In the genomic region with DNA sequence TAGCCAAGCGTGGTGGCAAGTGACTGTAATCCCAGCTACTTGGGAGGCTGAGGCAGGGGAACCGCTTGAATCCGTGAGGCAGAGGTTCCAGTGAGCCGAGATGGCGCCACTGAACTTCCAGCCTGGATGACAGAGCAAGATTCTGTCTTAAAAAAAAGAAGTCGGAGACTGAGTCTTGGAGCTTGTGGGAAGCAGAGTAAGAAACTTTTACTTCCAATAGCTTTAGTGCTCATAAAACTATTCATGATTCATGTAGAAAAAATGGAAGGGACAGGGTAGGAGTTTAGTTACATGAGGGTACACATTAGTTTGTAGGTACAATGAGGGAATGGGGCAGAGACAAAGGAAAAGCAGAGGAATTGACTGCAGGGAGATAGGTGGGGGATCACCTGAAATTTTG, we compare ENCODE assay signal across 25 cellular contexts. TPM values are rescaled to one million over a fixed set of nuclear protein-coding genes. Genes with fewer than 3 reads are reported as not detected.
DNase-seq lines count a peak whose midpoint lies in the region; ATAC-seq and TF ChIP-seq lines count a peak whose summit lies in the region.
"Had no signal": no experiment of that assay in that cellular context is flagged by ENCODE, and none has a peak within 500 bp of the region (broad histone marks: within the 10 kb centered on the region; RNA-seq: fewer than 3 reads in every experiment).

No MANE protein-coding gene starts in this region.

- no peak overlapping the region for H2BK20ac ChIP-seq in H9 (ENCODE audit: low read depth, low read length, poor library complexity, severe bottlenecking)

- no peak overlapping the region for H4K8ac ChIP-seq in H9 (replicated peaks; ENCODE audit: insufficient read length, low read depth, low read length)

- H3K23ac ChIP-seq in H9 (ENCODE audit: insufficient read length, low read depth, low read length): no peak overlapping the region

- TF ChIP-seq CTCF in H9 (conservative IDR thresholded peaks at IDR 0.05) (no peak), osteoblast (IDR thresholded peaks at IDR 0.05; ENCODE audit: extremely low read depth, low read depth, low read length) (no peak)

- no peaks in the 10 kb centered on the region for H3K4me1 ChIP-seq in H9 (ENCODE audit: insufficient read depth, low read length)
- no peaks in the 10 kb centered on the region for H3K4me1 ChIP-seq in osteoblast (ENCODE audit: insufficient read depth, low read length)
- H3K4me1 ChIP-seq: SJSA1 had no signal

- DNase-seq in ELR (ENCODE audit: low read depth) (peak; percentile 3), H9 (no peak), osteoblast (ENCODE audit: insufficient read length, low spot score, missing footprints) (peak; percentile 62), glomerular visceral epithelial cell (ENCODE audit: extremely low spot score) (no peak), NCI-H1105 (lab: John Stamatoyannopoulos, UW) (no peak)
- DNase-seq in central memory CD8-positive, alpha-beta T cell (ENCODE audit: low spot score in 2 of 2): no peak
- no peak for DNase-seq in stimulated activated CD4-positive, alpha-beta T cell treated with anti-CD3 and anti-CD28 coated beads, Interleukin-4, amount 100 ng/mL, for 4 hours
- DNase-seq: CD8-positive, alpha-beta memory T cell; DMS 273 treated with DMSO at 0.1 percent for 48 hours; DMS79; GOT3; HCEC 1CT; KBM-7; MG63; NCI-H1417; NCI-H1694 treated with DMSO at 0.1 percent for 48 hours; NCI-H2081; NCI-H2227 treated with DMSO at 0.1 percent for 48 hours; NCI-H526 treated with DMSO at 0.1 percent for 48 hours; Right ventricle myocardium superior; RPMI8226 had no signal

- H4K91ac ChIP-seq in H9 (ENCODE audit: insufficient read length, low read depth, low read length): no peak overlapping the region

- H3K18ac ChIP-seq in H9 (ENCODE audit: insufficient read length, low read depth, low read length): no peak overlapping the region

- H4K20me1 ChIP-seq in H9 (ENCODE audit: control insufficient read depth, insufficient read depth, insufficient read length) (no peaks in the 10 kb centered on the region), osteoblast (ENCODE audit: insufficient read depth, low read length) (no peaks in the 10 kb centered on the region)

- H3K4me1 Mint-ChIP-seq in H9: peaks cover 8% of the 10 kb centered on the region in 2 experiments; a peak in 3 of 4 replicates
- no peaks in the 10 kb centered on the region for H3K4me1 Mint-ChIP-seq in central memory CD8-positive, alpha-beta T cell
- H3K4me1 Mint-ChIP-seq: B cell had no signal

- H3K27me3 ChIP-seq in H9 (ENCODE audit: insufficient read depth, low read length): no peaks in the 10 kb centered on the region
- H3K27me3 ChIP-seq in osteoblast (ENCODE audit: insufficient read depth, low read length): no peaks in the 10 kb centered on the region
- H3K27me3 ChIP-seq: MG63, SJSA1 had no signal

- H3K36me3 Mint-ChIP-seq in H9 (ENCODE audit: insufficient read depth in 1 of 3, low read depth in 3 of 3): peaks cover 2 to 11% (median 4%) of the 10 kb centered on the region in 3 experiments; a peak in 5 of 7 replicates
- peaks cover 10% of the 10 kb centered on the region for H3K36me3 Mint-ChIP-seq in central memory CD8-positive, alpha-beta T cell (ENCODE audit: insufficient read depth)

- H3K27ac ChIP-seq in H9 (ENCODE audit: insufficient read length, low read depth, low read length) (no peak overlapping the region), osteoblast (ENCODE audit: low read depth, low read length) (no peak overlapping the region)
- H3K27ac ChIP-seq: C4-2B, SJSA1 had no signal

- no peak overlapping the region for H3K56ac ChIP-seq in H9 (ENCODE audit: insufficient read length, low read depth, low read length)

- no peak overlapping the region for H3K14ac ChIP-seq in H9 (ENCODE audit: insufficient read depth, low read length)

- no peak overlapping the region for H3K4me3 ChIP-seq in osteoblast (ENCODE audit: insufficient read depth, low read length)
- H3K4me3 ChIP-seq: MG63, SJSA1 had no signal

- no peaks in the 10 kb centered on the region; a peak in 1 of 5 replicates for H3K9me3 Mint-ChIP-seq in H9
- H3K9me3 Mint-ChIP-seq in central memory CD8-positive, alpha-beta T cell: no peaks in the 10 kb centered on the region

- no peaks in the 10 kb centered on the region for H3K79me1 ChIP-seq in H9 (ENCODE audit: insufficient read depth, low read depth, low read length, poor library complexity, severe bottlenecking)

- H3K4me2 ChIP-seq in H9 (ENCODE audit: insufficient read depth, insufficient read length, low read length) (no peak overlapping the region), osteoblast (ENCODE audit: insufficient read depth, low read length) (no peak overlapping the region)

- H3K4me3 Mint-ChIP-seq in H9: no peak overlapping the region
- H3K4me3 Mint-ChIP-seq in central memory CD8-positive, alpha-beta T cell: no peak overlapping the region
- H3K4me3 Mint-ChIP-seq: B cell; CD8-positive, alpha-beta memory T cell had no signal

- no peak overlapping the region for H4K5ac ChIP-seq in H9 (ENCODE audit: insufficient read length, low read depth, low read length)

- no peaks in the 10 kb centered on the region for H3K23me2 ChIP-seq in H9 (ENCODE audit: insufficient read length, low read depth, low read length, poor library complexity, severe bottlenecking)

- no peak overlapping the region for H3K4ac ChIP-seq in H9 (ENCODE audit: low read depth, low read length)

- no peak overlapping the region for H2AFZ ChIP-seq in H9 (ENCODE audit: low read length)
- no peak overlapping the region for H2AFZ ChIP-seq in osteoblast (ENCODE audit: low read length)

- peak overlapping the region in 2 of 3 experiments; percentile 3 to 5; a peak in 3 of 7 replicates for H3K27ac Mint-ChIP-seq in H9
- peak overlapping the region; percentile 25 for H3K27ac Mint-ChIP-seq in central memory CD8-positive, alpha-beta T cell (ENCODE audit: low read depth)
- H3K27ac Mint-ChIP-seq: B cell had no signal

- no peak overlapping the region for H2AK5ac ChIP-seq in H9 (ENCODE audit: insufficient read length, low read length)

- no peak overlapping the region for H2BK5ac ChIP-seq in H9 (ENCODE audit: insufficient read length, low read length)

- H2BK12ac ChIP-seq in H9 (ENCODE audit: insufficient read length, low read depth, low read length): no peak overlapping the region

- no peak overlapping the region for H2BK15ac ChIP-seq in H9 (ENCODE audit: low read depth, low read length)

- ATAC-seq in central memory CD8-positive, alpha-beta T cell (replicated peaks; ENCODE audit: extremely low read depth, poor library complexity, severe bottlenecking): no peak
- no peak for ATAC-seq in GM18870 (IDR thresholded peaks at IDR 0.05; ENCODE audit: unreplicated experiment)

- WGBS in H9 (ENCODE audit: extremely low coverage, insufficient read length, low lambda C conversion rate): no CpG with 5 or more reads among the region's 6 CpGs

- no peak overlapping the region for H3K9ac ChIP-seq in H9 (ENCODE audit: extremely low read depth, insufficient read length, low read length)

- H3K79me2 ChIP-seq in H9 (ENCODE audit: insufficient read depth, low read length): no peaks in the 10 kb centered on the region
- no peaks in the 10 kb centered on the region for H3K79me2 ChIP-seq in osteoblast (ENCODE audit: insufficient read depth, low read length)

- H2BK120ac ChIP-seq in H9 (ENCODE audit: low read depth, low read length, poor library complexity, severe bottlenecking): no peak overlapping the region

- no peaks in the 10 kb centered on the region for H3K27me3 Mint-ChIP-seq in H9 (ENCODE audit: low read depth)
- no peaks in the 10 kb centered on the region for H3K27me3 Mint-ChIP-seq in central memory CD8-positive, alpha-beta T cell
- H3K27me3 Mint-ChIP-seq: B cell had no signal

- H3K9me3 ChIP-seq in H9 (ENCODE audit: control insufficient read depth, low read depth, low read length) (no peaks in the 10 kb centered on the region), osteoblast (ENCODE audit: low read depth, low read length) (no peaks in the 10 kb centered on the region)
- H3K9me3 ChIP-seq: MG63, SJSA1 had no signal

- no peak overlapping the region for H3T11ph ChIP-seq in H9 (ENCODE audit: low read length)

- no peaks in the 10 kb centered on the region for H3K36me3 ChIP-seq in osteoblast (ENCODE audit: insufficient read depth, low read length)
- H3K36me3 ChIP-seq: MG63, SJSA1 had no signal

RNA-seq across cellular contexts. Expression of a gene that starts 19.3 kb away (rescaled TPM):
- total RNA-seq in H9 (2021) (52.7 and 59.0 TPM in 2 replicates), osteoblast (24.6 and 27.7 TPM in 2 replicates)

Comparison
In these comparisons a context has a peak if more than half of its experiments do, and no peak if none do; other contexts are left out.
1. DNase-seq: peak in ELR (single experiment) and osteoblast (single experiment); none in H9 (single experiment), central memory CD8-positive, alpha-beta T cell (0 of 2), glomerular visceral epithelial cell (single experiment), NCI-H1105 (single experiment) and stimulated activated CD4-positive, alpha-beta T cell treated with anti-CD3 and anti-CD28 coated beads, Interleukin-4, amount 100 ng/mL, for 4 hours (0 of 2).